ENCODE assay signal across 8 cellular contexts in the genomic region with DNA sequence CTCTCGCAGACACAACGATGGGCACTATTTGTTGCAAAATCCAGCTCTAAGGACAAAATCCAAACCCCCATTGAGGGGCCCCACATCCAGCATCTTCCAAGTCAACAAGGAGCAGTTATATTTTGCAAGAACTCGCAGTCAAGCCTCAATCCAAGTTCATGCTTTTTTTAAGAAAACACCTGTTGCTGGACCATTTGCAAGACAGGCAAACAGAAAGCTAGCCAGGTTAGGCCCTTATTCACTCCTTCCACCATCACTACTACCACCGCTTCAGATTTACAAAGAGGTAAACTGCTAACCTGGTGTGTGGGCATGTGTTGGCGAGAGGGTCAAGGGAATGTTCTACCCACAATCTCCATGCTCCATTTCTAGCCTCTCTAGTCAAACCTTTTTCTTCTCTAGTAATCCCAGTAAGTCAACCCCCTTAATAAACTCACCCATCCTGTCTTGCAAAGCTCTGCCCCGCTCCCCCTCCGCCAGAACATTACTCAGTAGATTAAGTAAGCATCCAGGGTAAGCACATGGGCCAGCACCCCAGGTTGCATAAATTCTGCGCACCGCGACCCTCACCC. TPM values are rescaled to one million over a fixed set of nuclear protein-coding genes. Genes with fewer than 3 reads are reported as not detected.
A peak's percentile ranks its signal among the peaks of the same experiment; 100 is the strongest.
DNase-seq lines count a peak whose midpoint lies in the region; ATAC-seq and TF ChIP-seq lines count a peak whose summit lies in the region.

No MANE protein-coding gene starts in this region.

- H3K4me2 ChIP-seq in trophoblast cell (ENCODE audit: low read length) = peak overlapping the region; percentile 85

- H4K91ac ChIP-seq in trophoblast cell (ENCODE audit: low read depth, low read length) = peak overlapping the region; percentile 77

- no peak for TF ChIP-seq CTCF in Peyer's patch (IDR thresholded peaks at IDR 0.05)

- H3K9ac ChIP-seq in trophoblast cell (ENCODE audit: low read length) = peak overlapping the region; percentile 96

- H3K79me1 ChIP-seq in trophoblast cell (ENCODE audit: low read length) = peaks cover 4% of the 10 kb centered on the region

- H2BK5ac ChIP-seq in trophoblast cell (ENCODE audit: low read depth, low read length, poor library complexity) = no peak overlapping the region

- H3K4me1 ChIP-seq in Peyer's patch (peaks cover 0 to 13% (median 0%) of the 10 kb centered on the region in 4 donors), trophoblast cell (ENCODE audit: control insufficient read depth in 1 of 2, insufficient read depth in 2 of 2, low read length in 2 of 2) (peaks cover 4 to 9% of the 10 kb centered on the region in 2 experiments)

- peak; percentile 33 for DNase-seq in GM03348 (ENCODE audit: low spot score)
- peak in 1 of 3 donors; percentile 17 for DNase-seq in Peyer's patch
- DNase-seq in trophoblast cell = no peak
- DNase-seq in COLO829 (ENCODE audit: low spot score) = no peak

- H2BK12ac ChIP-seq in trophoblast cell (ENCODE audit: low read length) = no peak overlapping the region

- peak overlapping the region; percentile 80 for H4K12ac ChIP-seq in trophoblast cell (ENCODE audit: low read depth, low read length)

- H3K18ac ChIP-seq in trophoblast cell (ENCODE audit: low read length) = peak overlapping the region; percentile 87

- H3K79me2 ChIP-seq in trophoblast cell (ENCODE audit: control insufficient read depth, insufficient read depth, low read length, poor library complexity) = peaks cover 4% of the 10 kb centered on the region

- no peaks in the 10 kb centered on the region for H3K27me3 ChIP-seq in Peyer's patch
- no peaks in the 10 kb centered on the region for H3K27me3 ChIP-seq in trophoblast cell (ENCODE audit: insufficient read depth, low read length)

- no peak for TF ChIP-seq POLR2A in Peyer's patch (IDR thresholded peaks at IDR 0.05)

- peak overlapping the region; percentile 82 for H2AFZ ChIP-seq in trophoblast cell (ENCODE audit: insufficient read depth, low read length, poor library complexity)

- H3K27ac ChIP-seq in Peyer's patch = peak overlapping the region; percentile 64 to 78 (median 70)
- no peak overlapping the region for H3K27ac ChIP-seq in trophoblast cell (ENCODE audit: low read depth, low read length)

- peak overlapping the region; percentile 64 for H2AK5ac ChIP-seq in trophoblast cell (ENCODE audit: low read length)

- H3K36me3 ChIP-seq in Peyer's patch (no peaks in the 10 kb centered on the region), trophoblast cell (ENCODE audit: control insufficient read depth in 1 of 2, insufficient read depth in 2 of 2, low read length in 2 of 2) (no peaks in the 10 kb centered on the region)

- H3K4ac ChIP-seq in trophoblast cell (ENCODE audit: low read depth, low read length) = peak overlapping the region; percentile 77

- ATAC-seq in esophagus mucosa (peak; percentile 27), GM18907 (IDR thresholded peaks at IDR 0.05; ENCODE audit: unreplicated experiment) (no peak), HG03097 (IDR thresholded peaks at IDR 0.05; ENCODE audit: low FRiP score, unreplicated experiment) (no peak), HG02938 (IDR thresholded peaks at IDR 0.05; ENCODE audit: unreplicated experiment) (no peak)

- WGBS in trophoblast cell (ENCODE audit: extremely low coverage, insufficient coverage, insufficient read length) = no CpG with 5 or more reads among the region's 10 CpGs

- H3K14ac ChIP-seq in trophoblast cell (ENCODE audit: low read length) = peak overlapping the region; percentile 71

- H3K9me3 ChIP-seq in Peyer's patch (no peaks in the 10 kb centered on the region), trophoblast cell (ENCODE audit: insufficient read depth, low read depth, low read length) (no peaks in the 10 kb centered on the region)

- H4K8ac ChIP-seq in trophoblast cell (ENCODE audit: low read depth, low read length) = peak overlapping the region; percentile 95

- H3K4me3 ChIP-seq in Peyer's patch = peak overlapping the region; percentile 75 to 99 (median 87)
- H3K4me3 ChIP-seq in trophoblast cell (ENCODE audit: low read depth, low read length) = peak overlapping the region; percentile 95

- no peak overlapping the region for H3K23ac ChIP-seq in trophoblast cell (ENCODE audit: low read length)

- H2BK120ac ChIP-seq in trophoblast cell (ENCODE audit: insufficient read depth, low read length, poor library complexity) = no peak overlapping the region

RNA-seq across cellular contexts. Expression of a gene that starts 0.7 kb away (rescaled TPM):
- total RNA-seq in Peyer's patch (10 to 100 TPM; 14.0 to 29.2 (median 22.8) TPM), esophagus mucosa (26.5 TPM)
- 32.7 and 33.3 TPM in 2 replicates for polyA plus RNA-seq in trophoblast cell (2013)

RNA-seq across cellular contexts. Expression of a gene that starts 50.7 kb away (rescaled TPM):
- total RNA-seq in Peyer's patch = 100 to 1,000 TPM; 107 to 152 (median 114) TPM
- total RNA-seq in esophagus mucosa = 29.4 TPM
- polyA plus RNA-seq in trophoblast cell (2013) = 44.6 and 48.5 TPM in 2 replicates
